In genomic region chr10:91385686-91386085, GRCh38 we compare ENCODE assay signal across 2 cellular contexts.
TF ChIP-seq lines count a peak whose summit lies in the region.

No MANE protein-coding gene starts in this region.

TF ChIP-seq in HepG2, 621 proteins besides CTCF, POLR2A, EP300 and RAD21:
- TF ChIP-seq MBD4 (IDR thresholded peaks at IDR 0.05; ENCODE audit: borderline replicate concordance, low read length) (no peak), CREB1 (IDR thresholded peaks at IDR 0.05) (peak; percentile 60), CREB1 (CRISPR knock-in tag; IDR thresholded peaks at IDR 0.05) (no peak)
TF ChIP-seq in HepG2: peak in this region for 1.

TF ChIP-seq in K562, 482 proteins besides CTCF, POLR2A, EP300 and RAD21:
- TF ChIP-seq C11orf30 (IDR thresholded peaks at IDR 0.05; ENCODE audit: low read depth) (peak; percentile 17; the same call in 1 of the 2 replicates), TRIM24 (IDR thresholded peaks at IDR 0.05) (peak in 1 of 2 experiments; percentile 36; a peak in 2 of 4 replicates), CREM (IDR thresholded peaks at IDR 0.05; ENCODE audit: low read depth) (peak; percentile 48; the same call in 1 of the 2 replicates), ATF7 (IDR thresholded peaks at IDR 0.05) (0 out of 2 replicates have a peak, but pooled peaks have one; percentile 18), RFX1 (IDR thresholded peaks at IDR 0.05) (no peak), MAFG (tag; conservative IDR thresholded peaks at IDR 0.05) (0 out of 2 replicates have a peak, but pooled peaks have one; percentile 9), ATF1 (CRISPR knock-in tag; IDR thresholded peaks at IDR 0.05) (no peak), ATF1 (tag; IDR thresholded peaks at IDR 0.05) (peak; percentile 58), VEZF1 (CRISPR knock-in tag; IDR thresholded peaks at IDR 0.05) (no peak), CEBPG (CRISPR knock-in tag; IDR thresholded peaks at IDR 0.05) (peak; percentile 29; the same call in 1 of the 2 replicates), CEBPG (tag; conservative IDR thresholded peaks at IDR 0.05 in 1 of 2, IDR thresholded peaks at IDR 0.05 in 1 of 2) (no peak; a peak in 1 of 4 replicates), ATF3 (IDR thresholded peaks at IDR 0.05) (peak; percentile 54), ATF3 (CRISPR knock-in tag; conservative IDR thresholded peaks at IDR 0.05) (no peak)
